ENCODE assay signal across 12 cellular contexts in genomic region chr19:46950526-46951235, GRCh38.
DNase-seq lines count a peak whose midpoint lies in the region; ATAC-seq and TF ChIP-seq lines count a peak whose summit lies in the region.
"Had no signal": no experiment of that assay in that cellular context is flagged by ENCODE, and none has a peak within 500 bp of the region (broad histone marks: within the 10 kb centered on the region; RNA-seq: fewer than 3 reads in every experiment).

No MANE protein-coding gene starts in this region.

- no peak overlapping the region for H2AFZ ChIP-seq in OCI-LY1 (ENCODE audit: low read length)

- H3K4me1 ChIP-seq in CD8-positive, alpha-beta memory T cell (ENCODE audit: insufficient read depth, low read length) = peaks cover 62% of the 10 kb centered on the region
- H3K4me1 ChIP-seq in OCI-LY1 (ENCODE audit: insufficient read depth, low read length, severe bottlenecking) = peaks cover 43% of the 10 kb centered on the region
- H3K4me1 ChIP-seq in colonic mucosa = peaks cover 27% of the 10 kb centered on the region

- H3K4me3 ChIP-seq in CD8-positive, alpha-beta memory T cell (ENCODE audit: low read length) = no peak overlapping the region
- H3K4me3 ChIP-seq in OCI-LY1 (ENCODE audit: low read depth, low read length, poor library complexity, severe bottlenecking) (no peak overlapping the region), colonic mucosa (no peak overlapping the region)
- H3K4me3 ChIP-seq: body of pancreas, lung had no signal

- no peaks in the 10 kb centered on the region for H3K9me2 ChIP-seq in OCI-LY1 (ENCODE audit: low read depth, low read length)

- H3K9me3 ChIP-seq in CD8-positive, alpha-beta memory T cell (ENCODE audit: low read length) = no peaks in the 10 kb centered on the region
- no peaks in the 10 kb centered on the region for H3K9me3 ChIP-seq in OCI-LY1 (ENCODE audit: low read length)
- H3K9me3 ChIP-seq in colonic mucosa = no peaks in the 10 kb centered on the region
- H3K9me3 ChIP-seq: body of pancreas had no signal

- H3K27ac Mint-ChIP-seq in CD8-positive, alpha-beta memory T cell = peak overlapping the region; percentile 56 to 89 (median 88)
- H3K27ac Mint-ChIP-seq in osteocyte (ENCODE audit: unreplicated experiment) = peak overlapping the region; percentile 56

- H3K27me3 Mint-ChIP-seq in CD8-positive, alpha-beta memory T cell = no peaks in the 10 kb centered on the region
- no peaks in the 10 kb centered on the region for H3K27me3 Mint-ChIP-seq in osteocyte (ENCODE audit: unreplicated experiment)

- ATAC-seq in GM21423 (IDR thresholded peaks at IDR 0.05; ENCODE audit: unreplicated experiment) = no peak
- ATAC-seq: body of pancreas had no signal

- no peaks in the 10 kb centered on the region for H3K36me3 ChIP-seq in CD8-positive, alpha-beta memory T cell (ENCODE audit: insufficient read depth, low read length)
- H3K36me3 ChIP-seq in OCI-LY1 (ENCODE audit: insufficient read depth, low read length) = peaks cover 58% of the 10 kb centered on the region
- H3K36me3 ChIP-seq in colonic mucosa = no peaks in the 10 kb centered on the region

- peak overlapping the region; percentile 33; the same call in 1 of the 2 replicates for H3K4me2 ChIP-seq in OCI-LY1 (ENCODE audit: low read length)

- CTCF ChIA-PET in CD8-positive, alpha-beta memory T cell (lab: Charles Lee) = interaction anchor here (1.1 to 1.7 kb wide), 3 partner anchors 14 to 63 kb away, joined by 3 to 4 read pairs (median 3); no protein-coding TSS in a partner anchor

- no peak overlapping the region for H3K27ac ChIP-seq in CD8-positive, alpha-beta memory T cell (ENCODE audit: low read depth, low read length)
- H3K27ac ChIP-seq in OCI-LY1 (ENCODE audit: low read depth, low read length, poor library complexity, severe bottlenecking) (peak overlapping the region; percentile 81), colonic mucosa (peak overlapping the region; percentile 68)
- H3K27ac ChIP-seq: body of pancreas had no signal

- no peaks in the 10 kb centered on the region for H3K9me3 Mint-ChIP-seq in CD8-positive, alpha-beta memory T cell
- H3K9me3 Mint-ChIP-seq in osteocyte (ENCODE audit: unreplicated experiment) = no peaks in the 10 kb centered on the region

- no peak for TF ChIP-seq CTCF in OCI-LY1 (IDR thresholded peaks at IDR 0.05; ENCODE audit: low read length)
- TF ChIP-seq CTCF in colonic mucosa (IDR thresholded peaks at IDR 0.05) = no peak
- TF ChIP-seq CTCF in osteocyte (IDR thresholded peaks at IDR 0.05) = no peak

- H3K4me1 Mint-ChIP-seq in CD8-positive, alpha-beta memory T cell = peaks cover 76 to 95% (median 84%) of the 10 kb centered on the region in 3 donors
- H3K4me1 Mint-ChIP-seq in osteocyte (ENCODE audit: unreplicated experiment) = peaks cover 65% of the 10 kb centered on the region

- H3K9ac ChIP-seq in OCI-LY1 (ENCODE audit: low read length) (no peak overlapping the region; the same call in 1 of the 2 replicates), colonic mucosa (ENCODE audit: low read depth in 2 of 2, low read length in 2 of 2) (peak overlapping the region in 1 of 2 donors; percentile 72)

- POLR2A ChIA-PET in CD8-positive, alpha-beta memory T cell (lab: Charles Lee) = interaction anchor here (1.5 kb wide), 1 partner anchor 163 kb away, joined by 3 read pairs; the partner anchor contains the start of gene ZC3H4

- intact Hi-C loops in colonic mucosa (cut with DNase I) = no loop called here

- H3F3A ChIP-seq in OCI-LY1 (ENCODE audit: insufficient read depth, low read length) = no peaks in the 10 kb centered on the region

- no peaks in the 10 kb centered on the region for H3K27me3 ChIP-seq in CD8-positive, alpha-beta memory T cell (ENCODE audit: insufficient read depth, low read length, poor library complexity, severe bottlenecking)
- no peaks in the 10 kb centered on the region for H3K27me3 ChIP-seq in OCI-LY1 (ENCODE audit: insufficient read depth, low read length)
- no peaks in the 10 kb centered on the region for H3K27me3 ChIP-seq in colonic mucosa
- H3K27me3 ChIP-seq: body of pancreas had no signal

- no peaks in the 10 kb centered on the region for H4K20me1 ChIP-seq in OCI-LY1 (ENCODE audit: insufficient read depth, low read length)

- H3K79me2 ChIP-seq in OCI-LY1 (ENCODE audit: insufficient read depth, low read length) = no peaks in the 10 kb centered on the region

- peaks cover 4 to 47% (median 16%) of the 10 kb centered on the region in 3 donors for H3K36me3 Mint-ChIP-seq in CD8-positive, alpha-beta memory T cell
- H3K36me3 Mint-ChIP-seq in osteocyte (ENCODE audit: unreplicated experiment) = peaks cover 8% of the 10 kb centered on the region

- peak overlapping the region; percentile 6 to 70 (median 42) for H3K4me3 Mint-ChIP-seq in CD8-positive, alpha-beta memory T cell
- H3K4me3 Mint-ChIP-seq in osteocyte (ENCODE audit: unreplicated experiment) = no peak overlapping the region

- no peak for DNase-seq in CD8-positive, alpha-beta memory T cell
- DNase-seq in colonic mucosa = no peak
- DNase-seq in osteocyte (ENCODE audit: extremely low spot score, unreplicated experiment) = no peak
- DNase-seq in activated gamma-delta T cell (lab: John Stamatoyannopoulos, UW) = no peak
- no peak for DNase-seq in anterior cingulate cortex (lab: John Stamatoyannopoulos, UW)
- no peak for DNase-seq in HuH-7.5 (ENCODE audit: low spot score)
- DNase-seq: body of pancreas, NCI-H1694 treated with DMSO at 0.1 percent for 48 hours, SHP77 had no signal
